ENCODE assay signal across 11 cellular contexts in the genomic region with DNA sequence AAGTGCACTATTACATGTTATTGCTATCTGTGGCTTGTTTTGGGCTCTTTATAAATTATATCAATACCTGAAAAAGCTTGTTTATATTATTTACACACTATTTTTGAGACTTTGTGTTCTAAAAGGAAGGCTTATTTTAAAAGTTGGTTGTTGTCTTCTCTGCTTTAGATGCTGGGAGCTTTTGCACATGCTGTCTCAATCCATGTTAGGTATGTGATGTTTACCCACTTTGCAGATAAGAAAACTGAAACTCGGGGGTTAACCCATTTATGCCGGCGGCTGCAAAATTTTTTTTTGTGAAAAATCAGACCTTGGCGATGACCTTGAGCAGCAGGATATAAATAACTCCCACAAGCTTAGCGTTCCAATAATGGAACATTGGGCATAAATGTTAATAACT.
"Had no signal": no experiment of that assay in that cellular context is flagged by ENCODE, and none has a peak within 500 bp of the region (broad histone marks: within the 10 kb centered on the region; RNA-seq: fewer than 3 reads in every experiment).

No MANE protein-coding gene starts in this region.

- H3K27ac ChIP-seq: GM23248 had no signal

- H3K9me3 ChIP-seq: HAP-1 had no signal

- ATAC-seq: GM23338, HCT116 had no signal

- H3K4me2 ChIP-seq: GM23338 had no signal

- H3K4me3 ChIP-seq: GM23248, GM23338, HAP-1 had no signal

- DNase-seq: GM23248, GOT3, H7, H9, HCEC 1CT, HFFc6 had no signal

- FAIRE-seq: H1, H54 had no signal

- H3K4me1 ChIP-seq: HAP-1 had no signal
